8 cellular contexts compared by ENCODE assay signal in genomic region chr13:30408319-30409101, GRCh38. TPM values are rescaled to one million over a fixed set of nuclear protein-coding genes. Genes with fewer than 3 reads are reported as not detected.
A peak's percentile ranks its signal among the peaks of the same experiment; 100 is the strongest.
DNase-seq lines count a peak whose midpoint lies in the region; ATAC-seq and TF ChIP-seq lines count a peak whose summit lies in the region.

No MANE protein-coding gene starts in this region.

- peak; percentile 57 for TF ChIP-seq CTCF in OCI-LY1 (IDR thresholded peaks at IDR 0.05; ENCODE audit: low read length)

- no peaks in the 10 kb centered on the region for H3K27me3 Mint-ChIP-seq in activated T-helper 2 cell treated with anti-CD3 and anti-CD28 coated beads, Interferon-gamma antibody, Interleukin-2, Interleukin-4, amounts not matched to agents 10 μg/mL and 5 μg/mL and 100 μg/mL, durations not matched to agents 14 hours and 24 hours and 36 hours (ENCODE audit: low read depth)
- H3K27me3 Mint-ChIP-seq in naive thymus-derived CD8-positive, alpha-beta T cell: no peaks in the 10 kb centered on the region

- peaks cover 56% of the 10 kb centered on the region for H3K4me1 ChIP-seq in OCI-LY1 (ENCODE audit: insufficient read depth, low read length, severe bottlenecking)

- H3K4me2 ChIP-seq in OCI-LY1 (ENCODE audit: low read length): peak overlapping the region; percentile 54

- no peaks in the 10 kb centered on the region for H3K27me3 ChIP-seq in OCI-LY1 (ENCODE audit: insufficient read depth, low read length)

- peak; percentile 72 for DNase-seq in A172 (ENCODE audit: low spot score)
- DNase-seq in activated T-helper 2 cell treated with anti-CD3 and anti-CD28 coated beads, Interferon-gamma antibody, Interleukin-2, Interleukin-4, amounts not matched to agents 10 μg/mL and 5 μg/mL and 100 μg/mL, durations not matched to agents 14 hours and 24 hours and 36 hours (ENCODE audit: low spot score): peak; percentile 89
- DNase-seq in fibroblast of peridontal ligament (ENCODE audit: extremely low read depth): peak; percentile 81
- DNase-seq in naive thymus-derived CD8-positive, alpha-beta T cell: peak; percentile 78 to 93 (median 86)
- DNase-seq in stimulated activated naive CD4-positive, alpha-beta T cell (lab: John Stamatoyannopoulos, UW): peak; percentile 72 to 89 (median 84)

- no peaks in the 10 kb centered on the region for H3K36me3 Mint-ChIP-seq in activated T-helper 2 cell treated with anti-CD3 and anti-CD28 coated beads, Interferon-gamma antibody, Interleukin-2, Interleukin-4, amounts not matched to agents 10 μg/mL and 5 μg/mL and 100 μg/mL, durations not matched to agents 14 hours and 24 hours and 36 hours (ENCODE audit: low read depth)
- H3K36me3 Mint-ChIP-seq in naive thymus-derived CD8-positive, alpha-beta T cell: no peaks in the 10 kb centered on the region

- H3F3A ChIP-seq in OCI-LY1 (ENCODE audit: insufficient read depth, low read length): peaks cover 7% of the 10 kb centered on the region; the same call in 1 of the 2 replicates

- ATAC-seq in GM18861 (IDR thresholded peaks at IDR 0.05; ENCODE audit: unreplicated experiment) (peak; percentile 77), HG03097 (IDR thresholded peaks at IDR 0.05; ENCODE audit: low FRiP score, unreplicated experiment) (peak; percentile 83)
- peak; percentile 92 to 93 for ATAC-seq in naive thymus-derived CD8-positive, alpha-beta T cell

- intact Hi-C loops in activated T-helper 2 cell treated with anti-CD3 and anti-CD28 coated beads, Interferon-gamma antibody, Interleukin-2, Interleukin-4, amounts not matched to agents 10 μg/mL and 5 μg/mL and 100 μg/mL, durations not matched to agents 14 hours and 24 hours and 36 hours (cut with micrococcal nuclease): loop anchor here (1.0 to 10.0 kb wide), 8 partner anchors 13 to 636 kb away; partner anchors contain the start of gene USPL1

- H3K9me3 ChIP-seq in OCI-LY1 (ENCODE audit: low read length): no peaks in the 10 kb centered on the region

- POLR2A ChIA-PET in naive thymus-derived CD8-positive, alpha-beta T cell (lab: Charles Lee): interaction anchor here (0.9 to 3.2 kb wide), 10 partner anchors 10 to 209 kb away, joined by 3 to 41 read pairs (median 6); partner anchors contain the start of genes UBE2L5 and USPL1

- H3K36me3 ChIP-seq in OCI-LY1 (ENCODE audit: insufficient read depth, low read length): no peaks in the 10 kb centered on the region

- H3K27ac Mint-ChIP-seq in activated T-helper 2 cell treated with anti-CD3 and anti-CD28 coated beads, Interferon-gamma antibody, Interleukin-2, Interleukin-4, amounts not matched to agents 10 μg/mL and 5 μg/mL and 100 μg/mL, durations not matched to agents 14 hours and 24 hours and 36 hours: peak overlapping the region; percentile 40
- H3K27ac Mint-ChIP-seq in naive thymus-derived CD8-positive, alpha-beta T cell: peak overlapping the region; percentile 72 to 92 (median 82)

- H3K4me3 ChIP-seq in OCI-LY1 (ENCODE audit: low read depth, low read length, poor library complexity, severe bottlenecking): peak overlapping the region; percentile 14

- H3K4me1 Mint-ChIP-seq in activated T-helper 2 cell treated with anti-CD3 and anti-CD28 coated beads, Interferon-gamma antibody, Interleukin-2, Interleukin-4, amounts not matched to agents 10 μg/mL and 5 μg/mL and 100 μg/mL, durations not matched to agents 14 hours and 24 hours and 36 hours (ENCODE audit: low read depth): peaks cover 21% of the 10 kb centered on the region
- H3K4me1 Mint-ChIP-seq in naive thymus-derived CD8-positive, alpha-beta T cell: peaks cover 14 to 41% (median 35%) of the 10 kb centered on the region in 4 donors

- H3K4me3 Mint-ChIP-seq in activated T-helper 2 cell treated with anti-CD3 and anti-CD28 coated beads, Interferon-gamma antibody, Interleukin-2, Interleukin-4, amounts not matched to agents 10 μg/mL and 5 μg/mL and 100 μg/mL, durations not matched to agents 14 hours and 24 hours and 36 hours (ENCODE audit: low read depth): no peak overlapping the region
- H3K4me3 Mint-ChIP-seq in naive thymus-derived CD8-positive, alpha-beta T cell: peak overlapping the region; percentile 62 to 81 (median 74)

- no peaks in the 10 kb centered on the region for H3K9me2 ChIP-seq in OCI-LY1 (ENCODE audit: low read depth, low read length)

- peak overlapping the region; percentile 54; the same call in 1 of the 2 replicates for H3K9ac ChIP-seq in OCI-LY1 (ENCODE audit: low read length)

- no peaks in the 10 kb centered on the region for H4K20me1 ChIP-seq in OCI-LY1 (ENCODE audit: insufficient read depth, low read length)

- peak overlapping the region; percentile 54; the same call in 1 of the 2 replicates for H2AFZ ChIP-seq in OCI-LY1 (ENCODE audit: low read length)

- peak overlapping the region; percentile 84 for H3K27ac ChIP-seq in OCI-LY1 (ENCODE audit: low read depth, low read length, poor library complexity, severe bottlenecking)

- H3K79me2 ChIP-seq in OCI-LY1 (ENCODE audit: insufficient read depth, low read length): no peaks in the 10 kb centered on the region

- H3K9me3 Mint-ChIP-seq in activated T-helper 2 cell treated with anti-CD3 and anti-CD28 coated beads, Interferon-gamma antibody, Interleukin-2, Interleukin-4, amounts not matched to agents 10 μg/mL and 5 μg/mL and 100 μg/mL, durations not matched to agents 14 hours and 24 hours and 36 hours: no peaks in the 10 kb centered on the region
- H3K9me3 Mint-ChIP-seq in naive thymus-derived CD8-positive, alpha-beta T cell: no peaks in the 10 kb centered on the region

RNA-seq across cellular contexts. Expression of gene UBE2L5, which starts 13.8 kb away (rescaled TPM):
- total RNA-seq in A172 (2014; rRNA removed; shearing (Covaris generic)): not detected in 2 replicates
- not detected in 2 replicates for total RNA-seq in activated T-helper 2 cell treated with anti-CD3 and anti-CD28 coated beads, Interferon-gamma antibody, Interleukin-2, Interleukin-4, amounts not matched to agents 10 μg/mL and 5 μg/mL and 100 μg/mL, durations not matched to agents 14 hours and 24 hours and 36 hours
- not detected for total RNA-seq in naive thymus-derived CD8-positive, alpha-beta T cell
- polyA plus RNA-seq in naive thymus-derived CD8-positive, alpha-beta T cell: not detected

RNA-seq across cellular contexts. Expression of gene HMGB1, which starts 57.2 kb away (rescaled TPM):
- total RNA-seq in A172 (2014; rRNA removed; shearing (Covaris generic)): 831 and 1,184 TPM in 2 replicates
- 594 and 603 TPM in 2 replicates for total RNA-seq in activated T-helper 2 cell treated with anti-CD3 and anti-CD28 coated beads, Interferon-gamma antibody, Interleukin-2, Interleukin-4, amounts not matched to agents 10 μg/mL and 5 μg/mL and 100 μg/mL, durations not matched to agents 14 hours and 24 hours and 36 hours
- total RNA-seq in naive thymus-derived CD8-positive, alpha-beta T cell: 100 to 1,000 TPM; 363 to 385 TPM
- polyA plus RNA-seq in naive thymus-derived CD8-positive, alpha-beta T cell: 100 to 1,000 TPM; 468 to 703 (median 554) TPM

Comparison
In these comparisons a context has a peak if more than half of its experiments do, and no peak if none do; other contexts are left out.
1. Peak in every context shown above with its lines: DNase-seq, ATAC-seq, H3K4me3 ChIP-seq and H3K27ac ChIP-seq.